ENCODE assay signal across 9 cellular contexts in the genomic region with DNA sequence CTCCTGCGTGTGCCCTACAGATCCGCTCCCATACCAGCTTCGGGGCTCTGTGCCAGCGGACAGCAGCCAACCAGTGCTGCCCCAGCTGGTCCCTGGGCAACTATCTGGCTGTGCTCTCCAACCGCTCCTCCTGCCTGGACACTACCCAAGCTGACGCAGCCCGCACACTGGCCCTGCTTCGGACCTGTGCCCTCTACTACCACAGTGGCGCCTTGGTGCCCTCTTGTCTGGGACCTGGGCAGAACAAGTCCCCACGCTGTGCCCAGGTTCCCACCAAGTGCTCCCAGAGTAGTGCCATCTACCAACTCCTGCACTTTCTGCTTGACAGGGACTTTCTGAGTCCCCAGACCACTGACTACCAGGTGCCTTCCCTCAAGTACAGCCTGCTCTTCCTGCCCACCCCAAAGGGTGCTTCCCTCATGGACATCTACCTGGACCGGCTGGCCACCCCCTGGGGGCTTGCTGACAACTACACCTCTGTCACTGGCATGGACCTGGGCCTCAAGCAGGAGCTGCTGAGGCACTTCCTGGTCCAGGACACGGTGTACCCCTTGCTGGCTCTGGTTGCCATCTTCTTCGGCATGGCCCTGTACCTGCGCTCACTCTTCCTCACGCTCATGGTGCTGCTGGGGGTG. TPM values are rescaled to one million over a fixed set of nuclear protein-coding genes. Genes with fewer than 3 reads are reported as not detected.
DNase-seq lines count a peak whose midpoint lies in the region; ATAC-seq and TF ChIP-seq lines count a peak whose summit lies in the region.
"Had no signal": no experiment of that assay in that cellular context is flagged by ENCODE, and none has a peak within 500 bp of the region (broad histone marks: within the 10 kb centered on the region; RNA-seq: fewer than 3 reads in every experiment).

No MANE protein-coding gene starts in this region.

- intact Hi-C loops in activated CD4-positive, alpha-beta memory T cell treated with anti-CD3 and anti-CD28 coated beads for 36 hours (cut with micrococcal nuclease): loop anchor here (5.0 kb wide), 1 partner anchor 70 kb away; no protein-coding TSS in a partner anchor
- intact Hi-C loops in left ventricle myocardium superior (cut with micrococcal nuclease): no loop called here
- intact Hi-C loops in gastrocnemius medialis (cut with DNase I; ENCODE audit: low total_unique reads): loop anchor here (1.0 kb wide), 2 partner anchors 22 to 44 kb away; partner anchors contain the start of gene INAFM2

- H3K27ac ChIP-seq in gastrocnemius medialis: peak overlapping the region; percentile 77 to 92 (median 84)

- no peaks in the 10 kb centered on the region for H3K27me3 Mint-ChIP-seq in activated CD4-positive, alpha-beta memory T cell treated with anti-CD3 and anti-CD28 coated beads for 36 hours

- ATAC-seq in left ventricle myocardium superior: peak; percentile 88
- ATAC-seq in gastrocnemius medialis: peak; percentile 77 to 79
- ATAC-seq in GM21381 (IDR thresholded peaks at IDR 0.05; ENCODE audit: unreplicated experiment): no peak

- no peaks in the 10 kb centered on the region for H3K36me3 Mint-ChIP-seq in activated CD4-positive, alpha-beta memory T cell treated with anti-CD3 and anti-CD28 coated beads for 36 hours

- H3K4me3 Mint-ChIP-seq in activated CD4-positive, alpha-beta memory T cell treated with anti-CD3 and anti-CD28 coated beads for 36 hours: peak overlapping the region; percentile 71

- no peaks in the 10 kb centered on the region for H3K27me3 ChIP-seq in gastrocnemius medialis

- no peaks in the 10 kb centered on the region for H3K9me3 Mint-ChIP-seq in activated CD4-positive, alpha-beta memory T cell treated with anti-CD3 and anti-CD28 coated beads for 36 hours

- H3K4me3 ChIP-seq in GM12865 (ENCODE audit: low read depth, low read length) (peak overlapping the region; percentile 13; the same call in 1 of the 2 replicates), gastrocnemius medialis (peak overlapping the region; percentile 31 to 51 (median 40))

- H3K9me3 ChIP-seq in gastrocnemius medialis: no peaks in the 10 kb centered on the region

- H3K4me1 Mint-ChIP-seq in activated CD4-positive, alpha-beta memory T cell treated with anti-CD3 and anti-CD28 coated beads for 36 hours (ENCODE audit: low read depth): peaks cover 16% of the 10 kb centered on the region

- DNase-seq in GM12865 (ENCODE audit: low read depth) (no peak), left ventricle myocardium superior (peak; percentile 95), gastrocnemius medialis (peak; percentile 78 to 93), dermis blood vessel endothelial cell (no peak), activated gamma-delta T cell (lab: John Stamatoyannopoulos, UW) (no peak)
- DNase-seq in activated CD4-positive, alpha-beta memory T cell treated with anti-CD3 and anti-CD28 coated beads for 36 hours: no peak
- no peak for DNase-seq in stimulated activated CD4-positive, alpha-beta T cell treated with anti-CD3 and anti-CD28 coated beads, Interleukin-2, amount 100 ng/mL, for 24 hours
- DNase-seq: SW 1271 had no signal

- no peak for TF ChIP-seq POLR2A in gastrocnemius medialis (IDR thresholded peaks at IDR 0.05)

- no peak for TF ChIP-seq CTCF in GM12865 (IDR thresholded peaks at IDR 0.05; ENCODE audit: insufficient read depth, low read depth, low read length, missing control alignments)
- TF ChIP-seq CTCF in gastrocnemius medialis (IDR thresholded peaks at IDR 0.05 in 4 of 5, conservative IDR thresholded peaks at IDR 0.05 in 1 of 5): no peak

- CTCF ChIA-PET in activated CD4-positive, alpha-beta memory T cell treated with anti-CD3 and anti-CD28 coated beads for 36 hours (lab: Charles Lee): interaction anchor here (0.7 to 5.2 kb wide), 14 partner anchors 10 to 77 kb away, joined by 3 to 49 read pairs (median 8); partner anchors contain the start of genes CCDC9B, DISP2, IVD and KNSTRN

- POLR2A ChIA-PET in activated CD4-positive, alpha-beta memory T cell treated with anti-CD3 and anti-CD28 coated beads for 36 hours (lab: Charles Lee): interaction anchor here (1.0 kb wide), 1 partner anchor 36 kb away, joined by 3 read pairs; no protein-coding TSS in a partner anchor

- peak overlapping the region; percentile 2 for H3K27ac Mint-ChIP-seq in activated CD4-positive, alpha-beta memory T cell treated with anti-CD3 and anti-CD28 coated beads for 36 hours

- H3K36me3 ChIP-seq in gastrocnemius medialis: no peaks in the 10 kb centered on the region

- in situ Hi-C loops in gastrocnemius medialis (cut with MboI; ENCODE audit: low sequenced_read_pairs in 4 of 4): no loop called here

- peaks cover 18 to 20% of the 10 kb centered on the region in 2 donors for H3K4me1 ChIP-seq in gastrocnemius medialis

RNA-seq across cellular contexts. Expression of gene DISP2, which starts 9.1 kb away (rescaled TPM):
- total RNA-seq in activated CD4-positive, alpha-beta memory T cell treated with anti-CD3 and anti-CD28 coated beads for 36 hours: under 1 TPM; 0.02 to 0.05 TPM
- total RNA-seq in left ventricle myocardium superior (5.2 TPM), gastrocnemius medialis (under 1 TPM; 0.02 to 0.12 (median 0.06) TPM), dermis blood vessel endothelial cell (0.09 and 0.17 TPM in 2 replicates)

RNA-seq across cellular contexts. Expression of gene KNSTRN, which starts 15.4 kb away (rescaled TPM):
- 10 to 100 TPM; 59.8 to 61.5 TPM for total RNA-seq in activated CD4-positive, alpha-beta memory T cell treated with anti-CD3 and anti-CD28 coated beads for 36 hours
- total RNA-seq in left ventricle myocardium superior (10.1 TPM), gastrocnemius medialis (10 to 100 TPM; 10.8 to 30.9 (median 22.1) TPM), dermis blood vessel endothelial cell (36.8 and 61.2 TPM in 2 replicates)

RNA-seq across cellular contexts. Expression of gene PHGR1, which starts 16.3 kb away (rescaled TPM):
- not detected for total RNA-seq in activated CD4-positive, alpha-beta memory T cell treated with anti-CD3 and anti-CD28 coated beads for 36 hours
- not detected for total RNA-seq in left ventricle myocardium superior
- 10 to 100 TPM in 1 of 4 donors, not detected in 3; 12.1 TPM for total RNA-seq in gastrocnemius medialis
- total RNA-seq in dermis blood vessel endothelial cell: not detected in 2 replicates

RNA-seq across cellular contexts. Expression of gene CCDC9B, which starts 26.4 kb away (rescaled TPM):
- 1 to 10 TPM in 1 of 2 experiments, under 1 TPM in 1; 0.53 to 1.6 TPM for total RNA-seq in activated CD4-positive, alpha-beta memory T cell treated with anti-CD3 and anti-CD28 coated beads for 36 hours
- total RNA-seq in left ventricle myocardium superior (169 TPM), gastrocnemius medialis (10 to 100 TPM; 14.4 to 55.1 (median 20.5) TPM), dermis blood vessel endothelial cell (10.0 and 21.9 TPM in 2 replicates)

RNA-seq across cellular contexts. Expression of gene IVD, which starts 38.4 kb away (rescaled TPM):
- total RNA-seq in activated CD4-positive, alpha-beta memory T cell treated with anti-CD3 and anti-CD28 coated beads for 36 hours: 10 to 100 TPM; 37.3 to 38.7 TPM
- total RNA-seq in left ventricle myocardium superior (97.2 TPM), gastrocnemius medialis (10 to 100 TPM; 27.4 to 34.1 (median 29.1) TPM), dermis blood vessel endothelial cell (45.4 and 64.5 TPM in 2 replicates)

Comparison
In these comparisons a context has a peak if more than half of its experiments do, and no peak if none do; other contexts are left out.
1. DNase-seq: peak in left ventricle myocardium superior (single experiment) and gastrocnemius medialis (2 of 2); none in GM12865 (single experiment), activated CD4-positive, alpha-beta memory T cell treated with anti-CD3 and anti-CD28 coated beads for 36 hours (single experiment), dermis blood vessel endothelial cell (single experiment), activated gamma-delta T cell (single experiment) and stimulated activated CD4-positive, alpha-beta T cell treated with anti-CD3 and anti-CD28 coated beads, Interleukin-2, amount 100 ng/mL, for 24 hours (0 of 2).